Comparison of ENCODE assay signal across 10 cellular contexts in the genomic region with DNA sequence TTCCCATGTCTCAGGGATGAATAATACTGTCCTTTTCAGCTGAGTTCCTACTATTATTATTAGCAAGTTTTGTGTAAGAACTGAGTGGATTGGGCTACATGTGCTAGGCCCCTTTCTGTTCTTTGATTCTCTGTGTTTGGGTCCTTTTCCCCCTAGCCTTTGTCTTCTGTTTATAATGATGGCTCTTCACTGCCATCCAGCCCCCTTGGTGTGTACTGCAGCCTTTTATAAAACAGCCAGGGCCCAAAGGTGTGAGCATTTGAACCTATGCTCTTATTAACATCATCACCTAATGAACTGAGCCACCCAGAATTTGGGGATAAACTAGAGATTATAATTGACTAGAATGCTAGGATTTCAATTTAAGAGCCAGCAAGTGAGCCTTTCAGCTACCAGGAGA. TPM values are rescaled to one million over a fixed set of nuclear protein-coding genes. Genes with fewer than 3 reads are reported as not detected.
A peak's percentile ranks its signal among the peaks of the same experiment; 100 is the strongest.
DNase-seq lines count a peak whose midpoint lies in the region; ATAC-seq, FAIRE-seq and TF ChIP-seq lines count a peak whose summit lies in the region.
"Had no signal": no experiment of that assay in that cellular context is flagged by ENCODE, and none has a peak within 500 bp of the region (broad histone marks: within the 10 kb centered on the region; RNA-seq: fewer than 3 reads in every experiment).

No MANE protein-coding gene starts in this region.

- H3K9ac ChIP-seq in H9 (ENCODE audit: extremely low read depth, insufficient read length, low read length) = no peak overlapping the region
- no peak overlapping the region for H3K9ac ChIP-seq in kidney (ENCODE audit: low read length in 2 of 2)

- no peak overlapping the region for H3T11ph ChIP-seq in H9 (ENCODE audit: low read length)

- no peaks in the 10 kb centered on the region for H3K79me1 ChIP-seq in H9 (ENCODE audit: insufficient read depth, low read depth, low read length, poor library complexity, severe bottlenecking)

- no peak overlapping the region for H2BK120ac ChIP-seq in H9 (ENCODE audit: low read depth, low read length, poor library complexity, severe bottlenecking)

- H3K9me3 Mint-ChIP-seq in H9 (no peaks in the 10 kb centered on the region), mesothelial cell of epicardium (no peaks in the 10 kb centered on the region)
- H3K9me3 Mint-ChIP-seq: dendritic cell treated with granulocyte-macrophage colony-stimulating factor and Interleukin-4, amounts not matched to agents 40 ng/mL and 50 ng/mL, for 4 days had no signal

- no peak overlapping the region for H3K56ac ChIP-seq in H9 (ENCODE audit: insufficient read length, low read depth, low read length)

- H3K4me1 ChIP-seq in H9 (ENCODE audit: insufficient read depth, low read length) (no peaks in the 10 kb centered on the region), RWPE2 (ENCODE audit: insufficient read depth, poor library complexity, severe bottlenecking) (no peaks in the 10 kb centered on the region), kidney (ENCODE audit: control insufficient read depth in 1 of 2, insufficient read depth in 1 of 2, low read depth in 1 of 2, low read length in 2 of 2) (no peaks in the 10 kb centered on the region)

- H3K79me2 ChIP-seq in H9 (ENCODE audit: insufficient read depth, low read length) = no peaks in the 10 kb centered on the region

- no peak overlapping the region for H3K23ac ChIP-seq in H9 (ENCODE audit: insufficient read length, low read depth, low read length)

- H3K4me1 Mint-ChIP-seq in H9 = peaks cover 10 to 12% of the 10 kb centered on the region in 2 experiments
- peaks cover 2% of the 10 kb centered on the region for H3K4me1 Mint-ChIP-seq in mesothelial cell of epicardium

- H3K4me3 Mint-ChIP-seq in H9 = no peak overlapping the region
- H3K4me3 Mint-ChIP-seq in mesothelial cell of epicardium = no peak overlapping the region
- H3K4me3 Mint-ChIP-seq: dendritic cell treated with granulocyte-macrophage colony-stimulating factor and Interleukin-4, amounts not matched to agents 40 ng/mL and 50 ng/mL, for 4 days had no signal

- peaks cover 3% of the 10 kb centered on the region; the same call in 1 of the 2 replicates for H3K27me3 Mint-ChIP-seq in H9 (ENCODE audit: low read depth)
- H3K27me3 Mint-ChIP-seq in mesothelial cell of epicardium (ENCODE audit: low read depth) = peaks cover 5% of the 10 kb centered on the region

- no peak overlapping the region for H3K4me3 ChIP-seq in RWPE2 (ENCODE audit: severe bottlenecking)
- H3K4me3 ChIP-seq in kidney (ENCODE audit: low read length in 2 of 2) = no peak overlapping the region

- H2AFZ ChIP-seq in H9 (ENCODE audit: low read length) = no peak overlapping the region

- intact Hi-C loops in kidney (cut with DNase I) = no loop called here

- DNase-seq in ELR (ENCODE audit: low read depth) (peak; percentile 32), H9 (no peak), RWPE2 (ENCODE audit: low spot score) (no peak), kidney (no peak), mesothelial cell of epicardium (ENCODE audit: low spot score in 2 of 2, unreplicated experiment in 2 of 2) (no peak), GF-D8 (lab: John Stamatoyannopoulos, UW) (no peak)
- DNase-seq in activated naive CD4-positive, alpha-beta T cell (lab: John Stamatoyannopoulos, UW) = no peak
- DNase-seq: KG1 had no signal

- peak; percentile 71 for TF ChIP-seq CTCF in H9 (conservative IDR thresholded peaks at IDR 0.05)
- TF ChIP-seq CTCF in RWPE2 (IDR thresholded peaks at IDR 0.05; ENCODE audit: poor library complexity, severe bottlenecking) = peak; percentile 61
- TF ChIP-seq CTCF in kidney (IDR thresholded peaks at IDR 0.05; ENCODE audit: borderline replicate concordance, extremely low read depth, insufficient read depth) = peak; percentile 6
- TF ChIP-seq CTCF in mesothelial cell of epicardium (IDR thresholded peaks at IDR 0.05; ENCODE audit: unreplicated experiment) = no peak

- H2AK5ac ChIP-seq in H9 (ENCODE audit: insufficient read length, low read length) = no peak overlapping the region

- H2BK20ac ChIP-seq in H9 (ENCODE audit: low read depth, low read length, poor library complexity, severe bottlenecking) = no peak overlapping the region

- no peak overlapping the region for H3K14ac ChIP-seq in H9 (ENCODE audit: insufficient read depth, low read length)

- no peak overlapping the region for H4K91ac ChIP-seq in H9 (ENCODE audit: insufficient read length, low read depth, low read length)

- H3K27ac ChIP-seq in H9 (ENCODE audit: insufficient read length, low read depth, low read length) (no peak overlapping the region), RWPE2 (ENCODE audit: poor library complexity, severe bottlenecking) (no peak overlapping the region), kidney (ENCODE audit: low read depth in 2 of 2, low read length in 2 of 2) (no peak overlapping the region)

- H3K9me3 ChIP-seq in H9 (ENCODE audit: control insufficient read depth, low read depth, low read length) (no peaks in the 10 kb centered on the region), RWPE2 (ENCODE audit: severe bottlenecking) (no peaks in the 10 kb centered on the region), kidney (ENCODE audit: control insufficient read depth in 1 of 2, low read length in 2 of 2) (no peaks in the 10 kb centered on the region)

- H4K20me1 ChIP-seq in H9 (ENCODE audit: control insufficient read depth, insufficient read depth, insufficient read length) = no peaks in the 10 kb centered on the region

- no peak overlapping the region for H3K18ac ChIP-seq in H9 (ENCODE audit: insufficient read length, low read depth, low read length)

- H3K36me3 Mint-ChIP-seq in H9 (ENCODE audit: insufficient read depth in 1 of 3, low read depth in 3 of 3) (no peaks in the 10 kb centered on the region), mesothelial cell of epicardium (no peaks in the 10 kb centered on the region)

- no peak overlapping the region for H3K4ac ChIP-seq in H9 (ENCODE audit: low read depth, low read length)

- no peak overlapping the region for H4K8ac ChIP-seq in H9 (replicated peaks; ENCODE audit: insufficient read length, low read depth, low read length)

- no peak overlapping the region for H4K5ac ChIP-seq in H9 (ENCODE audit: insufficient read length, low read depth, low read length)

- no peak overlapping the region for H3K4me2 ChIP-seq in H9 (ENCODE audit: insufficient read depth, insufficient read length, low read length)

- ATAC-seq in RWPE2 (ENCODE audit: low read depth) = peak; percentile 29; the same call in 1 of the 3 replicates

- no peak overlapping the region for H3K27ac Mint-ChIP-seq in H9
- H3K27ac Mint-ChIP-seq in mesothelial cell of epicardium = no peak overlapping the region
- H3K27ac Mint-ChIP-seq: dendritic cell treated with granulocyte-macrophage colony-stimulating factor and Interleukin-4, amounts not matched to agents 40 ng/mL and 50 ng/mL, for 4 days had no signal

- H2BK12ac ChIP-seq in H9 (ENCODE audit: insufficient read length, low read depth, low read length) = no peak overlapping the region

- H3K23me2 ChIP-seq in H9 (ENCODE audit: insufficient read length, low read depth, low read length, poor library complexity, severe bottlenecking) = no peaks in the 10 kb centered on the region

- H2BK5ac ChIP-seq in H9 (ENCODE audit: insufficient read length, low read length) = no peak overlapping the region

- H3K36me3 ChIP-seq in RWPE2 (ENCODE audit: low read depth) (peaks cover 37% of the 10 kb centered on the region), kidney (ENCODE audit: control insufficient read depth in 1 of 2, insufficient read depth in 2 of 2, low read length in 2 of 2) (no peaks in the 10 kb centered on the region)

- H3K27me3 ChIP-seq in H9 (ENCODE audit: insufficient read depth, low read length) = no peaks in the 10 kb centered on the region
- H3K27me3 ChIP-seq in RWPE2 (ENCODE audit: insufficient read depth, poor library complexity, severe bottlenecking) = no peaks in the 10 kb centered on the region

- H2BK15ac ChIP-seq in H9 (ENCODE audit: low read depth, low read length) = no peak overlapping the region

- FAIRE-seq in kidney (lab: Jason Lieb, UNC) = no peak

RNA-seq across cellular contexts. Expression of gene PLAC8L1, which starts 52.6 kb away (rescaled TPM):
- 0.52 and 0.64 TPM in 2 replicates for total RNA-seq in H9 (2021)
- not detected for total RNA-seq in kidney
- polyA plus RNA-seq in kidney (ENCODE audit: insufficient read depth, low read depth, low replicate concordance) = not detected
- 2.3 to 4.2 TPM (median 2.6 TPM) in 3 replicates for total RNA-seq in mesothelial cell of epicardium
- total RNA-seq: renal cortical epithelial cell had no signal
